8 cellular contexts compared by ENCODE assay signal in genomic region chr17:78144736-78145641, GRCh38. TPM values are rescaled to one million over a fixed set of nuclear protein-coding genes. Genes with fewer than 3 reads are reported as not detected.
A peak's percentile ranks its signal among the peaks of the same experiment; 100 is the strongest.
DNase-seq lines count a peak whose midpoint lies in the region; ATAC-seq and TF ChIP-seq lines count a peak whose summit lies in the region.
"Had no signal": no experiment of that assay in that cellular context is flagged by ENCODE, and none has a peak within 500 bp of the region (broad histone marks: within the 10 kb centered on the region; RNA-seq: fewer than 3 reads in every experiment).

No MANE protein-coding gene starts in this region.

- H3K36me3 ChIP-seq in KMS-11 (ENCODE audit: insufficient read depth) = no peaks in the 10 kb centered on the region
- no peaks in the 10 kb centered on the region for H3K36me3 ChIP-seq in esophagus (ENCODE audit: control insufficient read depth in 2 of 2, insufficient read depth in 2 of 2, low read length in 1 of 2)

- peaks cover 80% of the 10 kb centered on the region for H3K4me1 ChIP-seq in KMS-11 (ENCODE audit: low read depth, poor library complexity, severe bottlenecking)
- peaks cover 5 to 28% of the 10 kb centered on the region in 2 donors for H3K4me1 ChIP-seq in esophagus (ENCODE audit: control insufficient read depth in 2 of 2, insufficient read depth in 2 of 2, low read length in 1 of 2)

- peak overlapping the region; percentile 39; the same call in 1 of the 2 replicates for H2AFZ ChIP-seq in KMS-11 (ENCODE audit: low read depth)

- no peak for TF ChIP-seq CTCF in KMS-11 (conservative IDR thresholded peaks at IDR 0.05; ENCODE audit: low read depth, low read length)

- H3K79me2 ChIP-seq in KMS-11 (ENCODE audit: insufficient read depth, low read depth) = no peaks in the 10 kb centered on the region

- H3K9ac ChIP-seq in KMS-11 = peak overlapping the region; percentile 54

- no peaks in the 10 kb centered on the region for H3K9me3 ChIP-seq in esophagus (ENCODE audit: control insufficient read depth in 2 of 2, insufficient read depth in 1 of 2, low read depth in 1 of 2, low read length in 1 of 2)

- H3K4me3 ChIP-seq in KMS-11 (IDR thresholded peaks at IDR 0.05; ENCODE audit: insufficient read depth, low read depth, low read length) = no peak overlapping the region
- H3K4me3 ChIP-seq in esophagus (ENCODE audit: low read depth in 1 of 2, low read length in 2 of 2) = no peak overlapping the region

- no peak for ATAC-seq in GM18909 (IDR thresholded peaks at IDR 0.05; ENCODE audit: poor library complexity, unreplicated experiment)
- no peak for ATAC-seq in HG03439 (IDR thresholded peaks at IDR 0.05; ENCODE audit: unreplicated experiment)
- no peak for ATAC-seq in HG03520 (IDR thresholded peaks at IDR 0.05; ENCODE audit: unreplicated experiment)

- peak overlapping the region; percentile 79 for H3K4me2 ChIP-seq in KMS-11

- 42 to 43% methylated on average over 17 to 18 of the region's 18 CpGs for WGBS in esophagus, 2 donors

- peak; percentile 80 for DNase-seq in posterior vena cava (ENCODE audit: low spot score)

- H3K27ac ChIP-seq in KMS-11 (peak overlapping the region; percentile 83), esophagus (ENCODE audit: low read depth in 2 of 2, low read length in 1 of 2) (peak overlapping the region; percentile 16 to 26)

- intact Hi-C loops in posterior vena cava (cut with DNase I) = no loop called here

- H3K27me3 ChIP-seq in KMS-11 (ENCODE audit: insufficient read depth, low read depth) (no peaks in the 10 kb centered on the region), esophagus (ENCODE audit: control insufficient read depth in 1 of 2, insufficient read depth in 2 of 2, low read length in 2 of 2) (no peaks in the 10 kb centered on the region)

- H4K20me1 ChIP-seq in KMS-11 (ENCODE audit: insufficient read depth) = no peaks in the 10 kb centered on the region

RNA-seq across cellular contexts. Expression of gene C17orf99, which starts 1.2 kb away (rescaled TPM):
- polyA plus RNA-seq in esophagus = under 1 TPM; 0.12 to 0.27 TPM
- not detected for total RNA-seq in posterior vena cava
- total RNA-seq: neural crest cell; T-helper 2 cell treated with Interferon-gamma antibody and Interleukin-4, amounts not matched to agents 100 ng/mL and 5 ng/mL, for 36 hours had no signal

RNA-seq across cellular contexts. Expression of gene TMC8, which starts 14.4 kb away (rescaled TPM):
- polyA plus RNA-seq in esophagus = 1 to 10 TPM; 2.1 to 6.1 TPM
- 10 to 100 TPM in 1 of 2 donors, 1 to 10 TPM in 1; 6.4 to 15.7 TPM for total RNA-seq in posterior vena cava

RNA-seq across cellular contexts. Expression of gene TMC6, which starts 16.4 kb away (rescaled TPM):
- polyA plus RNA-seq in esophagus = 10 to 100 TPM; 24.3 to 37.5 TPM
- 10 to 100 TPM; 35.6 to 37.4 TPM for total RNA-seq in posterior vena cava

RNA-seq across cellular contexts. Expression of gene SYNGR2, which starts 23.4 kb away (rescaled TPM):
- polyA plus RNA-seq in esophagus = 10 to 100 TPM; 52.3 to 96.4 TPM
- 10 to 100 TPM; 44.5 to 58.1 TPM for total RNA-seq in posterior vena cava

RNA-seq across cellular contexts. Expression of gene TK1, which starts 41.9 kb away (rescaled TPM):
- 10 to 100 TPM; 16.9 to 37.4 TPM for polyA plus RNA-seq in esophagus
- total RNA-seq in posterior vena cava = 1 to 10 TPM; 1.1 to 1.4 TPM
